Comparison of ENCODE assay signal across 8 cellular contexts in the genomic region with DNA sequence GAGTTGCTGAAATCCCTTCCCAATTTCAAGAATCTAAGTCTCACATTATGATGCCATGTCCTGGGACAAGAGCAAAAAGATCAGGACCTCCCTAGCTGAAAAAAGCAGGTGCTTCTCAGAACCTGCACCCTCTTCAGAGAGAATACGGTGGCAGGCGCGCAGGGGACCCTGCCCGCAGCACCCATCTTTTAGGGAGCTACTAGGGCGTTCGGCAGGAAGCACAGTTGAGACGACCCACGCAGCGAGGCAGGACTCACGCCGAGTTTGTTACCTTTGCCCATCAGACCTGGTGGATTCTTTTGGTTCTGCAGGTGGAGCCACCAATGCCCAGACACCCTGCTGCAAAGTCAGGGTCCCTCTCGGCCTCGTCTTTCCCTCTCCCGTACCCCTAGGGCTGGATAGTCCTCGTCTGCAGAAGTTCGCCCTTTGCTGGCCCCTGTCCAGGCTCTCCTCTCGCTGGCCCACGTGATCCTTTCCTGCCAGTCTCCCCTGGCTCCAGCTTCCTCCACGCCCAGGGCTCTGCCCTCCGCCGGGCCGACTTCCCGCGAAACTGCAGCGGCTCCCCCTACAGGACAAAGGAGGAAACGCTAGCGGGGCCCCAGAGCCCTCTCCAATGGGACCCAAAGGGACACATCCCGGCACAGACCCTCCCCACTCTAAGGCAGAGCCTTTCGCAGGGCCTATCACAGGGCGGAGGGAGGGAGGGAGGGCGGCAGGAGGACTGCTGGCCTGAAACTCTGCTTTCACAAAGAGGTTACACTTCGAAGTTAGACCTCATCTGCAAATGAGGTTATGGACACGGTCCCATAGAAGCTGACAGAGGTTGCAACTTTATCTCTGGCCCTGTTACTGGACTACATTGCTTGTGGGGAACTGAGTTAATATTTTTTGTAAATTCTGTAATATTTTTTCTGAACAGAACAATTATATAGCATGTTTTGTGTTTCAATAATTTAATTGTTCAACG. TPM values are rescaled to one million over a fixed set of nuclear protein-coding genes. Genes with fewer than 3 reads are reported as not detected.
DNase-seq lines count a peak whose midpoint lies in the region; ATAC-seq and TF ChIP-seq lines count a peak whose summit lies in the region.

No MANE protein-coding gene starts in this region.

- H3K4me1 ChIP-seq in DND-41 (ENCODE audit: insufficient read depth, low read length) (no peaks in the 10 kb centered on the region), endocrine pancreas (ENCODE audit: control insufficient read depth, insufficient read depth, low read length) (no peaks in the 10 kb centered on the region)

- no peaks in the 10 kb centered on the region for H3K79me2 ChIP-seq in DND-41 (ENCODE audit: insufficient read depth, low read length)

- peak; percentile 67 for TF ChIP-seq CTCF in DND-41 (IDR thresholded peaks at IDR 0.05; ENCODE audit: borderline replicate concordance, extremely low read depth, low read length, poor library complexity, severe bottlenecking)

- ATAC-seq in DND-41 (ENCODE audit: insufficient read depth, low read depth): peak; percentile 62; the same call in 2 of the 3 replicates
- peak; percentile 66 for ATAC-seq in HG02623 (IDR thresholded peaks at IDR 0.05; ENCODE audit: unreplicated experiment)

- no peak overlapping the region for H3K4me2 ChIP-seq in DND-41 (ENCODE audit: insufficient read depth, low read length)

- H3K36me3 ChIP-seq in DND-41 (ENCODE audit: insufficient read depth, low read length) (no peaks in the 10 kb centered on the region), endocrine pancreas (ENCODE audit: control insufficient read depth, insufficient read depth, low read length) (no peaks in the 10 kb centered on the region)

- H4K20me1 ChIP-seq in DND-41 (ENCODE audit: insufficient read depth, low read length): no peaks in the 10 kb centered on the region

- DNase-seq in DND-41 (peak; percentile 29), NCI-H82 treated with DMSO at 0.1 percent for 48 hours (lab: John Stamatoyannopoulos, UW; ENCODE audit: unreplicated experiment) (peak; percentile 36), mesenteric fat pad (ENCODE audit: low spot score) (peak; percentile 92), NCI-H1417 treated with DMSO at 0.1 percent for 48 hours (lab: John Stamatoyannopoulos, UW) (no peak)
- peak; percentile 21 to 53 for DNase-seq in activated CD8-positive, alpha-beta memory T cell treated with anti-CD3 and anti-CD28 coated beads for 1 hour (ENCODE audit: extremely low read depth in 1 of 2, low read depth in 1 of 2)
- peak; percentile 60 for DNase-seq in stimulated activated CD8-positive, alpha-beta memory T cell treated with anti-CD3 and anti-CD28 coated beads, Interleukin-4, amount 100 ng/mL, for 24 hours (ENCODE audit: low read depth)

- no peaks in the 10 kb centered on the region for H3K9me3 ChIP-seq in DND-41 (ENCODE audit: insufficient read depth, low read length, severe bottlenecking)
- no peaks in the 10 kb centered on the region for H3K9me3 ChIP-seq in endocrine pancreas (ENCODE audit: control insufficient read depth, low read length)

- no peak overlapping the region for H3K4me3 ChIP-seq in DND-41 (ENCODE audit: low read depth in 1 of 2, low read length in 2 of 2)
- H3K4me3 ChIP-seq in endocrine pancreas (ENCODE audit: control insufficient read depth, insufficient read depth, low read length): peak overlapping the region; percentile 30

- H2AFZ ChIP-seq in DND-41 (ENCODE audit: low read depth, low read length): no peak overlapping the region

- H3K27me3 ChIP-seq in DND-41 (ENCODE audit: insufficient read depth, low read length, poor library complexity): peaks cover 12% of the 10 kb centered on the region
- H3K27me3 ChIP-seq in endocrine pancreas (ENCODE audit: control insufficient read depth, insufficient read depth, low read length): no peaks in the 10 kb centered on the region

- no peak overlapping the region for H3K27ac ChIP-seq in DND-41 (ENCODE audit: low read length)

- H3K9ac ChIP-seq in DND-41 (ENCODE audit: low read depth, low read length) (no peak overlapping the region), endocrine pancreas (ENCODE audit: control insufficient read depth, insufficient read depth, low read length) (no peak overlapping the region)

RNA-seq across cellular contexts. Expression of a gene that starts 28.8 kb away (rescaled TPM):
- total RNA-seq in mesenteric fat pad: not detected
